ENCODE assay signal across 8 cellular contexts in genomic region chr17:40122466-40122943, GRCh38. TPM values are rescaled to one million over a fixed set of nuclear protein-coding genes. Genes with fewer than 3 reads are reported as not detected.
DNase-seq lines count a peak whose midpoint lies in the region; ATAC-seq, FAIRE-seq and TF ChIP-seq lines count a peak whose summit lies in the region.

No MANE protein-coding gene starts in this region.

- peaks cover 35% of the 10 kb centered on the region for H3K4me1 ChIP-seq in CD4-positive, alpha-beta memory T cell (ENCODE audit: insufficient read depth, low read length)
- peaks cover 30% of the 10 kb centered on the region for H3K4me1 ChIP-seq in Loucy (ENCODE audit: insufficient read depth, low read length, poor library complexity, severe bottlenecking)
- H3K4me1 ChIP-seq in astrocyte (ENCODE audit: insufficient read depth, low read length): peaks cover 11% of the 10 kb centered on the region
- peaks cover 9% of the 10 kb centered on the region; the same call in 1 of the 2 replicates for H3K4me1 ChIP-seq in iPS-20b (ENCODE audit: insufficient read depth, low read length)
- H3K4me1 ChIP-seq in smooth muscle cell (ENCODE audit: low read depth): peaks cover 15% of the 10 kb centered on the region

- no peak for FAIRE-seq in astrocyte (lab: Jason Lieb, UNC)

- peak overlapping the region in 1 of 7 donors; percentile 42 for H3K27ac Mint-ChIP-seq in CD4-positive, alpha-beta memory T cell
- H3K27ac Mint-ChIP-seq in astrocyte (ENCODE audit: unreplicated experiment): no peak overlapping the region

- 1% methylated on average over 29 of the region's 52 CpGs for WGBS in smooth muscle cell (ENCODE audit: low lambda C conversion rate)

- H3K4me3 ChIP-seq in CD4-positive, alpha-beta memory T cell (ENCODE audit: low read length in 2 of 2): peak overlapping the region; percentile 86 to 98
- peak overlapping the region; percentile 84 for H3K4me3 ChIP-seq in Loucy (ENCODE audit: low read length, poor library complexity, severe bottlenecking)
- H3K4me3 ChIP-seq in astrocyte (ENCODE audit: insufficient read depth, low read depth, low read length): peak overlapping the region; percentile 84
- peak overlapping the region; percentile 91; the same call in 1 of the 2 replicates for H3K4me3 ChIP-seq in iPS-20b (ENCODE audit: low read length)
- peak overlapping the region; percentile 100 for H3K4me3 ChIP-seq in smooth muscle cell

- H3K79me2 ChIP-seq in Loucy (ENCODE audit: insufficient read depth, low read length) (peaks cover 72% of the 10 kb centered on the region), astrocyte (ENCODE audit: insufficient read depth, low read length) (peaks cover 68% of the 10 kb centered on the region), smooth muscle cell (ENCODE audit: low read depth) (peaks cover 73% of the 10 kb centered on the region)

- no peaks in the 10 kb centered on the region for H3K9me2 ChIP-seq in Loucy (replicated peaks; ENCODE audit: low read depth, low read length)

- no peaks in the 10 kb centered on the region for H3K27me3 ChIP-seq in CD4-positive, alpha-beta memory T cell (ENCODE audit: insufficient read depth, low read length)
- H3K27me3 ChIP-seq in Loucy (ENCODE audit: insufficient read depth, low read length, poor library complexity, severe bottlenecking) (peaks cover 6% of the 10 kb centered on the region), astrocyte (ENCODE audit: insufficient read depth, low read length) (no peaks in the 10 kb centered on the region), iPS-20b (ENCODE audit: insufficient read depth, low read length) (no peaks in the 10 kb centered on the region), smooth muscle cell (ENCODE audit: low read depth) (no peaks in the 10 kb centered on the region)

- POLR2A ChIA-PET in CD4-positive, alpha-beta memory T cell (lab: Charles Lee; ENCODE audit: partially characterized antibody): interaction anchor here (0.5 to 14.4 kb wide), 21 partner anchors 11 to 142 kb away, joined by 3 to 178 read pairs (median 6); partner anchors contain the start of genes CASC3, MED24, NR1D1 and PSMD3

- intact Hi-C loops in CD4-positive, alpha-beta memory T cell (cut with micrococcal nuclease): loop anchor here (1.0 kb wide), 1 partner anchor 18 kb away; the partner anchor contains the start of gene CASC3

- H3K36me3 ChIP-seq in CD4-positive, alpha-beta memory T cell (ENCODE audit: insufficient read depth, low read length): peaks cover 5% of the 10 kb centered on the region
- peaks cover 17% of the 10 kb centered on the region; the same call in 1 of the 2 replicates for H3K36me3 ChIP-seq in Loucy (ENCODE audit: insufficient read depth, low read length)
- peaks cover 11% of the 10 kb centered on the region for H3K36me3 ChIP-seq in astrocyte (ENCODE audit: insufficient read depth, low read length)
- peaks cover 28% of the 10 kb centered on the region for H3K36me3 ChIP-seq in iPS-20b (ENCODE audit: insufficient read depth, low read depth, low read length)
- no peaks in the 10 kb centered on the region for H3K36me3 ChIP-seq in smooth muscle cell (ENCODE audit: low read depth)

- ATAC-seq in GM19395 (IDR thresholded peaks at IDR 0.05; ENCODE audit: unreplicated experiment): peak; percentile 36
- no peak for ATAC-seq in HG03108 (IDR thresholded peaks at IDR 0.05; ENCODE audit: unreplicated experiment)

- peaks cover 8 to 24% of the 10 kb centered on the region in 2 donors for H3K36me3 Mint-ChIP-seq in CD4-positive, alpha-beta memory T cell
- peaks cover 8% of the 10 kb centered on the region for H3K36me3 Mint-ChIP-seq in astrocyte (ENCODE audit: low read depth, unreplicated experiment)

- no peak overlapping the region for H2AFZ ChIP-seq in Loucy (ENCODE audit: low read length)
- H2AFZ ChIP-seq in astrocyte (ENCODE audit: low read depth, low read length): no peak overlapping the region
- H2AFZ ChIP-seq in smooth muscle cell (ENCODE audit: low read depth): peak overlapping the region; percentile 5

- H3K9ac ChIP-seq in Loucy (ENCODE audit: low read depth, low read length, poor library complexity, severe bottlenecking) (peak overlapping the region; percentile 95), astrocyte (ENCODE audit: low read length) (peak overlapping the region; percentile 89), iPS-20b (ENCODE audit: low read depth, low read length) (peak overlapping the region; percentile 81; the same call in 1 of the 2 replicates), smooth muscle cell (ENCODE audit: low read depth) (peak overlapping the region; percentile 94)

- DNase-seq in CD4-positive, alpha-beta memory T cell: peak in 3 of 5 donors; percentile 15 to 54 (median 30)
- DNase-seq in astrocyte (ENCODE audit: low read depth) (no peak), smooth muscle cell (lab: John Stamatoyannopoulos, UW; ENCODE audit: unreplicated experiment) (no peak), A172 (ENCODE audit: low spot score) (no peak)

- H3F3A ChIP-seq in Loucy (ENCODE audit: low read depth) (no peaks in the 10 kb centered on the region; the same call in 1 of the 2 replicates), smooth muscle cell (ENCODE audit: low read depth) (peaks cover 7% of the 10 kb centered on the region)

- no peaks in the 10 kb centered on the region for H3K27me3 Mint-ChIP-seq in CD4-positive, alpha-beta memory T cell
- H3K27me3 Mint-ChIP-seq in astrocyte (ENCODE audit: low read depth, unreplicated experiment): no peaks in the 10 kb centered on the region

- H4K20me1 ChIP-seq in Loucy (ENCODE audit: insufficient read depth, low read length, poor library complexity, severe bottlenecking) (peaks cover 39% of the 10 kb centered on the region), astrocyte (ENCODE audit: insufficient read depth, low read length) (peaks cover 42% of the 10 kb centered on the region), smooth muscle cell (ENCODE audit: low read depth) (peaks cover 44% of the 10 kb centered on the region)

- peaks cover 19 to 47% (median 33%) of the 10 kb centered on the region in 4 donors for H3K4me1 Mint-ChIP-seq in CD4-positive, alpha-beta memory T cell
- H3K4me1 Mint-ChIP-seq in astrocyte (ENCODE audit: low read depth, unreplicated experiment): peaks cover 11% of the 10 kb centered on the region

- CTCF ChIA-PET in CD4-positive, alpha-beta memory T cell (lab: Charles Lee; ENCODE audit: partially characterized antibody): interaction anchor here (0.7 to 7.6 kb wide), 6 partner anchors 9 to 46 kb away, joined by 3 to 95 read pairs (median 12); partner anchors contain the start of gene CASC3

- H3K9me3 Mint-ChIP-seq in CD4-positive, alpha-beta memory T cell: peaks cover 0 to 5% (median 0%) of the 10 kb centered on the region in 8 donors
- peaks cover 1% of the 10 kb centered on the region for H3K9me3 Mint-ChIP-seq in astrocyte (ENCODE audit: unreplicated experiment)

- no peaks in the 10 kb centered on the region for H3K9me3 ChIP-seq in CD4-positive, alpha-beta memory T cell (ENCODE audit: control insufficient read depth in 1 of 2, low read length in 2 of 2)
- H3K9me3 ChIP-seq in Loucy (ENCODE audit: insufficient read depth, low read depth, low read length) (no peaks in the 10 kb centered on the region), astrocyte (ENCODE audit: insufficient read depth, low read depth, low read length) (no peaks in the 10 kb centered on the region), iPS-20b (ENCODE audit: insufficient read depth, low read depth, low read length) (no peaks in the 10 kb centered on the region), smooth muscle cell (replicated peaks; ENCODE audit: low read depth) (no peaks in the 10 kb centered on the region)

- H3K27ac ChIP-seq in CD4-positive, alpha-beta memory T cell (ENCODE audit: low read depth, low read length): peak overlapping the region; percentile 78
- H3K27ac ChIP-seq in astrocyte (ENCODE audit: low read depth, low read length): peak overlapping the region; percentile 71
- peak overlapping the region; percentile 81 for H3K27ac ChIP-seq in iPS-20b (ENCODE audit: low read length)
- peak overlapping the region; percentile 91 for H3K27ac ChIP-seq in smooth muscle cell (ENCODE audit: low read depth)

- peak overlapping the region in 3 of 8 donors; percentile 90 to 96 (median 91) for H3K4me3 Mint-ChIP-seq in CD4-positive, alpha-beta memory T cell
- H3K4me3 Mint-ChIP-seq in astrocyte (ENCODE audit: unreplicated experiment): peak overlapping the region; percentile 40

- H3K4me2 ChIP-seq in Loucy (ENCODE audit: low read depth, low read length, poor library complexity, severe bottlenecking) (peak overlapping the region; percentile 99), astrocyte (ENCODE audit: low read length) (peak overlapping the region; percentile 93), smooth muscle cell (peak overlapping the region; percentile 97)

- no peak for TF ChIP-seq CTCF in Loucy (conservative IDR thresholded peaks at IDR 0.05; ENCODE audit: low read length)
- TF ChIP-seq CTCF in astrocyte (IDR thresholded peaks at IDR 0.05; ENCODE audit: insufficient read depth, low read depth, low read length): no peak
- TF ChIP-seq CTCF in smooth muscle cell (IDR thresholded peaks at IDR 0.05; ENCODE audit: borderline replicate concordance, insufficient read depth, poor library complexity, severe bottlenecking): peak; percentile 22

RNA-seq across cellular contexts. Expression of gene MSL1, which starts 0.7 kb away (rescaled TPM):
- total RNA-seq in CD4-positive, alpha-beta memory T cell: 100 to 1,000 TPM; 130 to 133 TPM
- 1 to 10 TPM; 6.0 to 8.3 TPM for polyA plus RNA-seq in CD4-positive, alpha-beta memory T cell
- total RNA-seq in astrocyte (81.9 and 83.3 TPM in 2 replicates), smooth muscle cell (74.9 and 79.0 TPM in 2 replicates)
- polyA plus RNA-seq in smooth muscle cell: 24.6 and 26.0 TPM in 2 replicates
- 61.3 and 64.3 TPM in 2 replicates for total RNA-seq in A172 (2014; rRNA removed; shearing (Covaris generic))

RNA-seq across cellular contexts. Expression of gene CASC3, which starts 17.8 kb away (rescaled TPM):
- 100 to 1,000 TPM; 142 to 146 TPM for total RNA-seq in CD4-positive, alpha-beta memory T cell
- 10 to 100 TPM; 31.1 to 54.2 TPM for polyA plus RNA-seq in CD4-positive, alpha-beta memory T cell
- 55.0 and 56.1 TPM in 2 replicates for total RNA-seq in astrocyte
- 25.6 and 33.3 TPM in 2 replicates for total RNA-seq in smooth muscle cell
- 54.2 and 59.5 TPM in 2 replicates for polyA plus RNA-seq in smooth muscle cell
- total RNA-seq in A172 (2014; rRNA removed; shearing (Covaris generic)): 44.5 and 50.1 TPM in 2 replicates

RNA-seq across cellular contexts. Expression of gene NR1D1, which starts 22.1 kb away (rescaled TPM):
- 10 to 100 TPM; 14.8 to 15.1 TPM for total RNA-seq in CD4-positive, alpha-beta memory T cell
- 10 to 100 TPM in 1 of 2 donors, 1 to 10 TPM in 1; 5.7 to 12.3 TPM for polyA plus RNA-seq in CD4-positive, alpha-beta memory T cell
- total RNA-seq in astrocyte (8.7 and 10.1 TPM in 2 replicates), smooth muscle cell (6.0 and 12.5 TPM in 2 replicates)
- 18.4 and 19.5 TPM in 2 replicates for polyA plus RNA-seq in smooth muscle cell
- total RNA-seq in A172 (2014; rRNA removed; shearing (Covaris generic)): 1.1 and 2.2 TPM in 2 replicates

RNA-seq across cellular contexts. Expression of gene RAPGEFL1, which starts 54.8 kb away (rescaled TPM):
- 1 to 10 TPM; 5.4 to 6.5 TPM for total RNA-seq in CD4-positive, alpha-beta memory T cell
- under 1 TPM in 1 of 2 donors, not detected in 1; 0.13 TPM for polyA plus RNA-seq in CD4-positive, alpha-beta memory T cell
- total RNA-seq in astrocyte (6.8 and 7.0 TPM in 2 replicates), smooth muscle cell (2.6 and 4.0 TPM in 2 replicates)
- polyA plus RNA-seq in smooth muscle cell: 3.1 and 6.9 TPM in 2 replicates
- 0.86 and 4.4 TPM in 2 replicates for total RNA-seq in A172 (2014; rRNA removed; shearing (Covaris generic))

RNA-seq across cellular contexts. Expression of gene THRA, which starts 59.7 kb away (rescaled TPM):
- total RNA-seq in CD4-positive, alpha-beta memory T cell: 10 to 100 TPM; 35.9 to 41.3 TPM
- polyA plus RNA-seq in CD4-positive, alpha-beta memory T cell: 10 to 100 TPM in 1 of 2 donors, 1 to 10 TPM in 1; 5.8 to 11.9 TPM
- total RNA-seq in astrocyte (16.7 and 20.4 TPM in 2 replicates), smooth muscle cell (15.6 and 25.4 TPM in 2 replicates)
- polyA plus RNA-seq in smooth muscle cell: 17.6 and 21.2 TPM in 2 replicates
- total RNA-seq in A172 (2014; rRNA removed; shearing (Covaris generic)): 14.5 and 17.8 TPM in 2 replicates

Comparison
In these comparisons a context has a peak if more than half of its experiments do, and no peak if none do; other contexts are left out.
1. DNase-seq: peak in CD4-positive, alpha-beta memory T cell (3 of 5); none in astrocyte (single experiment), smooth muscle cell (single experiment) and A172 (single experiment).
2. Peak in every context shown above with its lines, with median percentiles within 50 percentile points of each other: H3K27ac ChIP-seq, H3K4me3 ChIP-seq, H3K4me2 ChIP-seq and H3K9ac ChIP-seq.